32 cellular contexts compared by ENCODE assay signal in the genomic region with DNA sequence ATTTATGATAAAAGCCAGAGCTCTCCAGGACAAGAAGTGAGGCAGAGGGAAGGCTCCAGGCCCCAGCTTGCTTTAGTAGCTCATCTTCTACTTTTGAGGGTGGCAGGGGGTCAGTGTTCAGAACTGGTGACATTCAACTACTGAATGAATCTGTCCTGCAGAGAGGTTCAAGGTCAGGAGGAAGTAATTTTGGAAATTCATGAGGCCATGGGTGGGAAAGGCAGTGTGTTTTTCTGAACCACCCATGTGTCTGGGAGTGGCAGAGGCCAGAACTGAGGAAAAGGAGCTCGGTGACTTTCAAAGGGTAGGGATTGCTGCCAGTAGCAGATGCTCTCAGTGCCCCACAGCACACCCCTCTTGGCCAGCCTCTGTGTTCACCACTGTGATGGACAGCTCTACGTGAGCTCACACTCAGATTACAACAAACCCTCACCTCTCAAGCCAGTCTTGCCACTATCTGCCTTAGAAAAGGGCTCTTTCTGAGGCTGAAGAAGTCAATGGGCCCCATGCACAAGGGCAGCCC.
"Had no signal": no experiment of that assay in that cellular context is flagged by ENCODE, and none has a peak within 500 bp of the region (broad histone marks: within the 10 kb centered on the region; RNA-seq: fewer than 3 reads in every experiment).

No MANE protein-coding gene starts in this region.

- H3K4me3 ChIP-seq: neural progenitor cell, ovary, prostate gland, skin epidermis, smooth muscle cell, spleen, suprapubic skin, testis, tibial artery, transverse colon, upper lobe of right lung, uterus had no signal

- H3K27ac ChIP-seq: neural progenitor cell, ovary, parathyroid adenoma, prostate gland, skin epidermis, spleen, suprapubic skin, testis, tibial artery, transverse colon, upper lobe of right lung, uterus had no signal

- H3K27ac Mint-ChIP-seq: naive thymus-derived CD4-positive, alpha-beta T cell; natural killer cell; nephron; neural progenitor cell; stimulated activated memory B cell treated with anti-CD40 and anti-IgM and Interleukin-4, amounts not matched to agents 10 μg/mL and 1 μg/mL and 100 μg/mL, for 72 hours; stimulated activated naive CD8-positive, alpha-beta T cell treated with anti-CD3 and anti-CD28 coated beads, Interleukin-15, amount 100 ng/mL, for 72 hours; type B pancreatic cell had no signal

- DNase-seq: naive thymus-derived CD4-positive, alpha-beta T cell; natural killer cell; occipital lobe; ovary; posterior cingulate gyrus; retina; right cardiac atrium; spleen; stimulated activated CD4-positive, alpha-beta T cell treated with anti-CD3 and anti-CD28 coated beads, Interleukin-12 subunit alpha, Interleukin-12 subunit beta, amount 100 ng/mL, for 4 hours; stimulated activated CD4-positive, alpha-beta T cell treated with anti-CD3 and anti-CD28 coated beads, Interleukin-1b, Interleukin-23, amount 100 ng/mL, for 48 hours; stimulated activated CD4-positive, alpha-beta T cell treated with anti-CD3 and anti-CD28 coated beads, Interleukin-4, amount 100 ng/mL, for 1 hour; stimulated activated CD4-positive, alpha-beta T cell treated with anti-CD3 and anti-CD28 coated beads, Interleukin-4, amount 100 ng/mL, for 4 hours; stimulated activated CD8-positive, alpha-beta memory T cell treated with anti-CD3 and anti-CD28 coated beads, Interleukin-4, amount 100 ng/mL, for 48 hours; stimulated activated naive CD4-positive, alpha-beta T cell; stimulated activated naive CD8-positive, alpha-beta T cell treated with anti-CD3 and anti-CD28 coated beads, Interleukin-15, amount 100 ng/mL, for 72 hours; stimulated activated naive CD8-positive, alpha-beta T cell treated with anti-CD3 and anti-CD28 coated beads, Interleukin-15, Interleukin-2, amounts not matched to agents 100 U/mL and 50 U/mL, for 24 hours; substantia nigra; testis; tibial artery; transverse colon; upper lobe of right lung; uterus had no signal

- H3K36me3 ChIP-seq: neural progenitor cell, ovary, prostate gland, spleen, suprapubic skin, tibial artery, transverse colon, upper lobe of right lung, uterus had no signal

- H3K4me1 Mint-ChIP-seq: natural killer cell; stimulated activated memory B cell treated with anti-CD40 and anti-IgM and Interleukin-4, amounts not matched to agents 10 μg/mL and 1 μg/mL and 100 μg/mL, for 72 hours; stimulated activated naive CD8-positive, alpha-beta T cell treated with anti-CD3 and anti-CD28 coated beads, Interleukin-15, amount 100 ng/mL, for 72 hours had no signal

- H3K9me3 ChIP-seq: ovary, prostate gland, suprapubic skin, testis, upper lobe of right lung, uterus had no signal

- H3K27me3 Mint-ChIP-seq: naive thymus-derived CD4-positive, alpha-beta T cell; stimulated activated memory B cell treated with anti-CD40 and anti-IgM and Interleukin-4, amounts not matched to agents 10 μg/mL and 1 μg/mL and 100 μg/mL, for 72 hours; stimulated activated naive CD8-positive, alpha-beta T cell treated with anti-CD3 and anti-CD28 coated beads, Interleukin-15, amount 100 ng/mL, for 72 hours; type B pancreatic cell had no signal

- H3K27me3 ChIP-seq: neural progenitor cell, ovary, spleen, suprapubic skin, testis, tibial artery, transverse colon, upper lobe of right lung, uterus had no signal

- H3K4me1 ChIP-seq: neural progenitor cell, parathyroid adenoma, prostate gland, spleen, suprapubic skin, testis, tibial artery, transverse colon, upper lobe of right lung, uterus had no signal

- H3K4me3 Mint-ChIP-seq: naive thymus-derived CD4-positive, alpha-beta T cell; natural killer cell; nephron; neural progenitor cell; stimulated activated memory B cell treated with anti-CD40 and anti-IgM and Interleukin-4, amounts not matched to agents 10 μg/mL and 1 μg/mL and 100 μg/mL, for 72 hours; stimulated activated naive CD8-positive, alpha-beta T cell treated with anti-CD3 and anti-CD28 coated beads, Interleukin-15, amount 100 ng/mL, for 72 hours; type B pancreatic cell had no signal

- ATAC-seq: naive thymus-derived CD4-positive, alpha-beta T cell; natural killer cell; sciatic nerve; stimulated activated memory B cell treated with anti-CD40 and anti-IgM and Interleukin-4, amounts not matched to agents 10 μg/mL and 1 μg/mL and 100 μg/mL, for 72 hours; stimulated activated naive CD8-positive, alpha-beta T cell treated with anti-CD3 and anti-CD28 coated beads, Interleukin-15, amount 100 ng/mL, for 72 hours; stimulated activated naive CD8-positive, alpha-beta T cell treated with anti-CD3 and anti-CD28 coated beads, Interleukin-15, Interleukin-2, amounts not matched to agents 100 U/mL and 50 U/mL, for 24 hours; upper lobe of right lung had no signal

- H3K36me3 Mint-ChIP-seq: natural killer cell; neural progenitor cell; stimulated activated memory B cell treated with anti-CD40 and anti-IgM and Interleukin-4, amounts not matched to agents 10 μg/mL and 1 μg/mL and 100 μg/mL, for 72 hours; type B pancreatic cell had no signal
